28 cellular contexts compared by ENCODE assay signal in genomic region chrX:150889131-150889530, GRCh38.
"Had no signal": no experiment of that assay in that cellular context is flagged by ENCODE, and none has a peak within 500 bp of the region (broad histone marks: within the 10 kb centered on the region; RNA-seq: fewer than 3 reads in every experiment).

No MANE protein-coding gene starts in this region.

- FAIRE-seq: bronchial epithelial cell, RCC 7860, TTC549 had no signal

- ATAC-seq: activated CD8-positive, alpha-beta memory T cell treated with anti-CD3 and anti-CD28 coated beads, Interleukin-2, amount 10 ng/mL, durations not matched to agents 7 days and 5 days; activated naive CD4-positive, alpha-beta T cell treated with anti-CD3 and anti-CD28 coated beads, Interleukin-2, amount 50 U/mL, for 72 hours; activated naive CD8-positive, alpha-beta T cell treated with anti-CD3 and anti-CD28 coated beads, Interleukin-2, amount 50 U/mL, for 24 hours; body of pancreas; T-cell had no signal

- H3K9me3 ChIP-seq: ascending aorta, body of pancreas had no signal

- H3K4me1 ChIP-seq: ascending aorta, body of pancreas had no signal

- H3K27ac ChIP-seq: ascending aorta, body of pancreas, SK-N-MC had no signal

- DNase-seq: activated B cell treated with CpG ODN at 0.5 μM for 24 hours; activated CD4-positive, alpha-beta T cell treated with anti-CD3 and anti-CD28 coated beads for 1 hour; activated CD4-positive, alpha-beta T cell treated with anti-CD3 and anti-CD28 coated beads, Interleukin-2, amount 10 ng/mL, durations not matched to agents 24 days and 14 days; activated CD4-positive, alpha-beta T cell treated with anti-CD3 and anti-CD28 coated beads, Interleukin-2, amount 50 U/mL, for 48 hours; activated CD8-positive, alpha-beta memory T cell treated with anti-CD3 and anti-CD28 coated beads, Interleukin-2, amount 10 ng/mL, durations not matched to agents 7 days and 5 days; activated effector memory CD4-positive, alpha-beta T cell treated with Interleukin-2 at 50 U/mL for 16 hours; activated naive CD4-positive, alpha-beta T cell treated with Interleukin-2 at 50 U/mL for 16 hours; activated naive CD8-positive, alpha-beta T cell treated with anti-CD3 and anti-CD28 coated beads, Interleukin-2, amount 50 U/mL, for 24 hours; activated T-cell treated with anti-CD3 and anti-CD28 coated beads, Interleukin-2, amount 50 U/mL, for 24 hours; amniotic stem cell; body of pancreas; Karpas-422; MM.1S; NCI-H1105; NCI-H1436 treated with DMSO at 0.1 percent for 48 hours; NCI-H187; NCI-H2081; NCI-H524; SIG-M5; T-cell; T-helper 2 cell; T1000 had no signal

- H3K27me3 ChIP-seq: ascending aorta, body of pancreas had no signal

- H3K4me3 ChIP-seq: ascending aorta, body of pancreas, SK-N-MC had no signal

- H3K36me3 ChIP-seq: ascending aorta had no signal
